ENCODE assay signal across 19 cellular contexts in the genomic region with DNA sequence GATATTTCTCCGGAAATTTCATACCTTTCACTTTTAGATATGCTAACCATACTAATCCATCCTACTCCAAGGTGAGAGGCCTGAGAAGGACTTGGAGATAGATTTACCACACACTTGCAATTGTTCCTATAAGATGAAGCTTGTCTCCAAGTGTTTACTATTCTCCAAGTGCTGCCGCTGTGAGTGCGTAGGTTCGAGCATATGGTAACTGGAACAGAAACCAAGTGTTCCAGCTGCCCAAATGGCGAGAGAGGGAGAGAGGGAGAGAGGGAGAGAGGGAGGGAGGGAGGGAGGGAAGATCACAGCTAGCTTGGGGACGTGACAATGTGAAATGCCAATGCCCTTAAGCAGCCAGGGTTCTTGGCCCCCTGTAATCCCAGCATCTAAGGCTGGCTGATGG. TPM values are rescaled to one million over a fixed set of nuclear protein-coding genes. Genes with fewer than 3 reads are reported as not detected.
DNase-seq lines count a peak whose midpoint lies in the region; ATAC-seq and TF ChIP-seq lines count a peak whose summit lies in the region.
"Had no signal": no experiment of that assay in that cellular context is flagged by ENCODE, and none has a peak within 500 bp of the region (broad histone marks: within the 10 kb centered on the region; RNA-seq: fewer than 3 reads in every experiment).

No MANE protein-coding gene starts in this region.

- no peaks in the 10 kb centered on the region for H3K9me3 ChIP-seq in gastroesophageal sphincter
- no peaks in the 10 kb centered on the region for H3K9me3 ChIP-seq in endodermal cell (ENCODE audit: control insufficient read depth, low read length)
- H3K9me3 ChIP-seq: esophagus muscularis mucosa, mucosa of descending colon, Peyer's patch, thoracic aorta had no signal

- H3K36me3 ChIP-seq in gastroesophageal sphincter, result peaks cover 0 to 98% of the 10 kb centered on the region in 2 donors
- peaks cover 72% of the 10 kb centered on the region for H3K36me3 ChIP-seq in endodermal cell (ENCODE audit: control insufficient read depth, insufficient read depth, low read length)

- no peak overlapping the region for H3K9ac ChIP-seq in endodermal cell (ENCODE audit: extremely low read depth, low read length, poor library complexity, severe bottlenecking)

- TF ChIP-seq POLR2A in gastroesophageal sphincter (IDR thresholded peaks at IDR 0.05), result no peak

- H3K36me3 Mint-ChIP-seq in stimulated activated effector memory CD8-positive, alpha-beta T cell treated with anti-CD3 and anti-CD28 coated beads, Interleukin-12 subunit alpha, Interleukin-12 subunit beta, amount 100 ng/mL, for 72 hours, result peaks cover 89% of the 10 kb centered on the region
- peaks cover 57% of the 10 kb centered on the region for H3K36me3 Mint-ChIP-seq in endodermal cell (ENCODE audit: low read depth)
- peaks cover 20% of the 10 kb centered on the region for H3K36me3 Mint-ChIP-seq in activated naive CD8-positive, alpha-beta T cell treated with anti-CD3 and anti-CD28 coated beads for 36 hours

- no peak for ATAC-seq in gastroesophageal sphincter
- ATAC-seq in stimulated activated effector memory CD8-positive, alpha-beta T cell treated with anti-CD3 and anti-CD28 coated beads, Interleukin-12 subunit alpha, Interleukin-12 subunit beta, amount 100 ng/mL, for 72 hours, result no peak
- ATAC-seq: mucosa of descending colon had no signal

- H3K4me3 ChIP-seq in gastroesophageal sphincter (no peak overlapping the region), endodermal cell (ENCODE audit: low read length) (no peak overlapping the region), coronary artery (no peak overlapping the region)
- H3K4me3 ChIP-seq: esophagus muscularis mucosa, mucosa of descending colon, Peyer's patch, thoracic aorta had no signal

- H3K27ac Mint-ChIP-seq in stimulated activated effector memory CD8-positive, alpha-beta T cell treated with anti-CD3 and anti-CD28 coated beads, Interleukin-12 subunit alpha, Interleukin-12 subunit beta, amount 100 ng/mL, for 72 hours, result peak overlapping the region; percentile 43
- no peak overlapping the region for H3K27ac Mint-ChIP-seq in endodermal cell
- no peak overlapping the region for H3K27ac Mint-ChIP-seq in activated naive CD8-positive, alpha-beta T cell treated with anti-CD3 and anti-CD28 coated beads for 36 hours
- H3K27ac Mint-ChIP-seq: activated CD4-positive, alpha-beta memory T cell treated with anti-CD3 and anti-CD28 coated beads for 36 hours had no signal

- TF ChIP-seq CTCF in gastroesophageal sphincter (IDR thresholded peaks at IDR 0.05), result no peak
- TF ChIP-seq CTCF in endodermal cell (conservative IDR thresholded peaks at IDR 0.05), result no peak
- TF ChIP-seq CTCF in coronary artery (IDR thresholded peaks at IDR 0.05), result no peak

- H3K4me1 Mint-ChIP-seq in stimulated activated effector memory CD8-positive, alpha-beta T cell treated with anti-CD3 and anti-CD28 coated beads, Interleukin-12 subunit alpha, Interleukin-12 subunit beta, amount 100 ng/mL, for 72 hours, result peaks cover 8% of the 10 kb centered on the region
- H3K4me1 Mint-ChIP-seq in endodermal cell, result no peaks in the 10 kb centered on the region
- H3K4me1 Mint-ChIP-seq in activated naive CD8-positive, alpha-beta T cell treated with anti-CD3 and anti-CD28 coated beads for 36 hours, result peaks cover 5% of the 10 kb centered on the region
- H3K4me1 Mint-ChIP-seq: neural crest cell had no signal

- 59 to 86% methylated on average over 5 to 6 of the region's 6 CpGs for WGBS in gastroesophageal sphincter (ENCODE audit: low coverage in 1 of 2), 2 donors
- 80 to 89% methylated on average over 1 to 6 of the region's 6 CpGs for WGBS in endodermal cell (ENCODE audit: insufficient coverage in 1 of 2, insufficient read length in 1 of 2), 2 experiments

- TF ChIP-seq EP300 in gastroesophageal sphincter (IDR thresholded peaks at IDR 0.05), result no peak

- H3K27me3 Mint-ChIP-seq in endodermal cell (ENCODE audit: insufficient read depth), result no peaks in the 10 kb centered on the region
- no peaks in the 10 kb centered on the region for H3K27me3 Mint-ChIP-seq in activated naive CD8-positive, alpha-beta T cell treated with anti-CD3 and anti-CD28 coated beads for 36 hours
- H3K27me3 Mint-ChIP-seq: activated CD4-positive, alpha-beta memory T cell treated with anti-CD3 and anti-CD28 coated beads for 36 hours had no signal

- H3K9me3 Mint-ChIP-seq in stimulated activated effector memory CD8-positive, alpha-beta T cell treated with anti-CD3 and anti-CD28 coated beads, Interleukin-12 subunit alpha, Interleukin-12 subunit beta, amount 100 ng/mL, for 72 hours, result no peaks in the 10 kb centered on the region
- no peaks in the 10 kb centered on the region for H3K9me3 Mint-ChIP-seq in endodermal cell
- H3K9me3 Mint-ChIP-seq in activated naive CD8-positive, alpha-beta T cell treated with anti-CD3 and anti-CD28 coated beads for 36 hours, result no peaks in the 10 kb centered on the region
- H3K9me3 Mint-ChIP-seq: activated CD4-positive, alpha-beta memory T cell treated with anti-CD3 and anti-CD28 coated beads for 36 hours; neural crest cell had no signal

- DNase-seq in DMS 273 treated with DMSO at 0.1 percent for 48 hours (lab: John Stamatoyannopoulos, UW), result peak; percentile 61
- peak; percentile 77 to 92 for DNase-seq in NCI-H524 (lab: John Stamatoyannopoulos, UW)
- no peak for DNase-seq in stimulated activated effector memory CD8-positive, alpha-beta T cell treated with anti-CD3 and anti-CD28 coated beads, Interleukin-12 subunit alpha, Interleukin-12 subunit beta, amount 100 ng/mL, for 72 hours (ENCODE audit: low spot score in 2 of 2)
- DNase-seq in endodermal cell, result no peak
- no peak for DNase-seq in activated naive CD8-positive, alpha-beta T cell treated with anti-CD3 and anti-CD28 coated beads for 36 hours
- DNase-seq in coronary artery (ENCODE audit: low spot score), result no peak
- DNase-seq: activated CD4-positive, alpha-beta memory T cell treated with anti-CD3 and anti-CD28 coated beads for 36 hours; activated naive CD4-positive, alpha-beta T cell; IMR-90; NCI-H2227 treated with DMSO at 0.1 percent for 48 hours; stimulated activated CD4-positive, alpha-beta T cell treated with anti-CD3 and anti-CD28 coated beads, Interleukin-15, amount 100 ng/mL, for 24 hours; T-helper 2 cell; WERI-Rb-1 had no signal

- no peak overlapping the region for H3K4me3 Mint-ChIP-seq in stimulated activated effector memory CD8-positive, alpha-beta T cell treated with anti-CD3 and anti-CD28 coated beads, Interleukin-12 subunit alpha, Interleukin-12 subunit beta, amount 100 ng/mL, for 72 hours
- H3K4me3 Mint-ChIP-seq in endodermal cell, result no peak overlapping the region
- no peak overlapping the region for H3K4me3 Mint-ChIP-seq in activated naive CD8-positive, alpha-beta T cell treated with anti-CD3 and anti-CD28 coated beads for 36 hours
- H3K4me3 Mint-ChIP-seq: activated CD4-positive, alpha-beta memory T cell treated with anti-CD3 and anti-CD28 coated beads for 36 hours; neural crest cell had no signal

- H3K27me3 ChIP-seq in gastroesophageal sphincter (no peaks in the 10 kb centered on the region), endodermal cell (ENCODE audit: control insufficient read depth, insufficient read depth, low read length, poor library complexity, severe bottlenecking) (no peaks in the 10 kb centered on the region)
- H3K27me3 ChIP-seq: esophagus muscularis mucosa, Peyer's patch had no signal

- H3K27ac ChIP-seq in gastroesophageal sphincter (peak overlapping the region in 3 of 4 donors; percentile 2 to 57 (median 33)), endodermal cell (ENCODE audit: low read depth, low read length) (no peak overlapping the region), coronary artery (peak overlapping the region in 1 of 2 donors; percentile 54)
- H3K27ac ChIP-seq: Peyer's patch, thoracic aorta, WERI-Rb-1 had no signal

- H3K4me1 ChIP-seq in gastroesophageal sphincter (peaks cover 0 to 20% (median 5%) of the 10 kb centered on the region in 3 donors), endodermal cell (ENCODE audit: control insufficient read depth, insufficient read depth, low read length) (no peaks in the 10 kb centered on the region)
- H3K4me1 ChIP-seq: Peyer's patch had no signal

RNA-seq across cellular contexts. Expression of gene ASCC2, which starts 21.5 kb away (rescaled TPM):
- total RNA-seq in gastroesophageal sphincter, result 10 to 100 TPM; 19.6 to 35.8 (median 28.5) TPM
- total RNA-seq in endodermal cell, result 10 to 100 TPM; 44.2 to 45.5 TPM
- polyA plus RNA-seq in endodermal cell (2013, experiment 1 of 2), result 40.8 TPM
- polyA plus RNA-seq in endodermal cell (2013, experiment 2 of 2), result 41.3 TPM
- 10 to 100 TPM; 70.9 to 73.5 TPM for total RNA-seq in activated naive CD8-positive, alpha-beta T cell treated with anti-CD3 and anti-CD28 coated beads for 36 hours

RNA-seq across cellular contexts. Expression of gene UQCR10, which starts 49.4 kb away (rescaled TPM):
- total RNA-seq in gastroesophageal sphincter, result 10 to 100 TPM; 54.3 to 78.6 (median 64.9) TPM
- total RNA-seq in endodermal cell, result 100 to 1,000 TPM; 111 to 120 TPM
- 143 TPM for polyA plus RNA-seq in endodermal cell (2013, experiment 1 of 2)
- 125 TPM for polyA plus RNA-seq in endodermal cell (2013, experiment 2 of 2)
- 100 to 1,000 TPM; 108 to 117 TPM for total RNA-seq in activated naive CD8-positive, alpha-beta T cell treated with anti-CD3 and anti-CD28 coated beads for 36 hours

RNA-seq across cellular contexts. Expression of gene ZMAT5, which starts 49.7 kb away (rescaled TPM):
- total RNA-seq in gastroesophageal sphincter (10 to 100 TPM; 10.6 to 26.5 (median 17.1) TPM), endodermal cell (10 to 100 TPM; 15.5 to 22.5 TPM)
- 25.9 TPM for polyA plus RNA-seq in endodermal cell (2013, experiment 1 of 2)
- polyA plus RNA-seq in endodermal cell (2013, experiment 2 of 2), result 22.2 TPM
- 10 to 100 TPM; 17.1 to 17.5 TPM for total RNA-seq in activated naive CD8-positive, alpha-beta T cell treated with anti-CD3 and anti-CD28 coated beads for 36 hours

Comparison
In these comparisons a context has a peak if more than half of its experiments do, and no peak if none do; other contexts are left out.
1. DNase-seq: peak in DMS 273 treated with DMSO at 0.1 percent for 48 hours (single experiment) and NCI-H524 (2 of 2); none in stimulated activated effector memory CD8-positive, alpha-beta T cell treated with anti-CD3 and anti-CD28 coated beads, Interleukin-12 subunit alpha, Interleukin-12 subunit beta, amount 100 ng/mL, for 72 hours (0 of 2), endodermal cell (single experiment), activated naive CD8-positive, alpha-beta T cell treated with anti-CD3 and anti-CD28 coated beads for 36 hours (single experiment) and coronary artery (single experiment).